19 cellular contexts compared by ENCODE assay signal in genomic region chr5:8897316-8897715, GRCh38.
"Had no signal": no experiment of that assay in that cellular context is flagged by ENCODE, and none has a peak within 500 bp of the region (broad histone marks: within the 10 kb centered on the region; RNA-seq: fewer than 3 reads in every experiment).

No MANE protein-coding gene starts in this region.

- DNase-seq: dorsolateral prefrontal cortex; effector CD8-positive, alpha-beta T cell; foreskin melanocyte; heart left ventricle; hippocampal formation; mammary epithelial cell; naive thymus-derived CD4-positive, alpha-beta T cell; nephron progenitor cell; psoas muscle; spleen; stimulated activated CD4-positive, alpha-beta T cell treated with anti-CD3 and anti-CD28 coated beads, Interleukin-15, amount 100 ng/mL, for 24 hours; stimulated activated CD4-positive, alpha-beta T cell treated with anti-CD3 and anti-CD28 coated beads, Interleukin-1b, Interleukin-23, amount 100 ng/mL, for 48 hours; stimulated activated CD4-positive, alpha-beta T cell treated with anti-CD3 and anti-CD28 coated beads, Interleukin-4, amount 100 ng/mL, for 24 hours; upper lobe of right lung had no signal

- ATAC-seq: heart left ventricle; left lobe of liver; naive thymus-derived CD4-positive, alpha-beta T cell; psoas muscle; sciatic nerve; stimulated activated memory B cell treated with anti-CD40 and anti-IgM and Interleukin-4, amounts not matched to agents 10 μg/mL and 1 μg/mL and 100 μg/mL, for 72 hours; upper lobe of right lung had no signal

- H3K4me1 ChIP-seq: heart left ventricle, psoas muscle, spleen, tibial nerve, upper lobe of right lung, vagina had no signal

- H3K27me3 ChIP-seq: dorsolateral prefrontal cortex, heart left ventricle, spleen, tibial nerve, upper lobe of right lung, vagina had no signal

- H3K9me3 ChIP-seq: heart left ventricle, psoas muscle, spleen, tibial nerve, upper lobe of right lung, vagina had no signal

- H3K4me3 ChIP-seq: dorsolateral prefrontal cortex, heart left ventricle, psoas muscle, spleen, tibial nerve, upper lobe of right lung, vagina had no signal

- H3K27ac ChIP-seq: dorsolateral prefrontal cortex, heart left ventricle, psoas muscle, spleen, tibial nerve, upper lobe of right lung, vagina had no signal

- H3K36me3 ChIP-seq: heart left ventricle, spleen, tibial nerve, upper lobe of right lung, vagina had no signal
